ENCODE assay signal across 1 cellular context in the genomic region with DNA sequence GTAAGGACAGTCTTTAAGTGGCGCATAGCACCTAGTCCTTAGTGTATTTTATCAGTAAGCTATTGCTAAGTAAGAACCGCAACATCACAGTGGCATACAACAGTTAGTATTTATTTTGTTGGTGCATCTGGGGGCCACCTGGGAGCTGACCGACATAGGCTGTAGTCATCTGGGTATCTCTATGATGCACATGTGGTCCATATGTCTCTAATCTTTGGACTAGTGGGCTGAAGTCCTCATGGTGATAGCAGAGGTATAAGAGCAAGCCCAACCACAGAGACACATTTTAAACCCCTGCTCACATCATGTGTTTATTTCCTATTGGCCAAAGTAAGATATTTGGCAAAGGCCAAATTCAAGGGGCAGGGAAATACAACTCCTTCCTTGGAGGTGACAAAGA.
TF ChIP-seq lines count a peak whose summit lies in the region.

No MANE protein-coding gene starts in this region.

TF ChIP-seq in SK-N-SH, 30 proteins besides CTCF, POLR2A, EP300 and RAD21:
- TF ChIP-seq TCF12 (IDR thresholded peaks at IDR 0.05) (peak; percentile 21; the same call in 1 of the 2 replicates), EZH2phosphoT487 (IDR thresholded peaks at IDR 0.05; ENCODE audit: borderline replicate concordance, low read depth) (no peak), TEAD4 (IDR thresholded peaks at IDR 0.05; ENCODE audit: borderline replicate concordance, insufficient read depth) (no peak)
